Comparison of ENCODE assay signal across 9 cellular contexts in genomic region chr11:22387126-22387525, GRCh38. TPM values are rescaled to one million over a fixed set of nuclear protein-coding genes. Genes with fewer than 3 reads are reported as not detected.
"Had no signal": no experiment of that assay in that cellular context is flagged by ENCODE, and none has a peak within 500 bp of the region (broad histone marks: within the 10 kb centered on the region; RNA-seq: fewer than 3 reads in every experiment).

No MANE protein-coding gene starts in this region.

- H3K9me3 ChIP-seq: HAP-1 had no signal

- H3K4me1 ChIP-seq: HAP-1 had no signal

- ATAC-seq: GM23338, HCT116 had no signal

- DNase-seq: GM23248, GOT3, H7, H9, HCEC 1CT, HFFc6 had no signal

- H3K4me3 ChIP-seq: GM23248, GM23338, HAP-1 had no signal

- H3K27ac ChIP-seq: GM23248 had no signal

- H3K36me3 ChIP-seq: HAP-1 had no signal

RNA-seq across cellular contexts. Expression of gene SLC17A6, which starts 48.9 kb away (rescaled TPM):
- total RNA-seq: GM23248, H7, H9, HFFc6 had no signal
- polyA plus RNA-seq: GM23248 had no signal
